11 cellular contexts compared by ENCODE assay signal in the genomic region with DNA sequence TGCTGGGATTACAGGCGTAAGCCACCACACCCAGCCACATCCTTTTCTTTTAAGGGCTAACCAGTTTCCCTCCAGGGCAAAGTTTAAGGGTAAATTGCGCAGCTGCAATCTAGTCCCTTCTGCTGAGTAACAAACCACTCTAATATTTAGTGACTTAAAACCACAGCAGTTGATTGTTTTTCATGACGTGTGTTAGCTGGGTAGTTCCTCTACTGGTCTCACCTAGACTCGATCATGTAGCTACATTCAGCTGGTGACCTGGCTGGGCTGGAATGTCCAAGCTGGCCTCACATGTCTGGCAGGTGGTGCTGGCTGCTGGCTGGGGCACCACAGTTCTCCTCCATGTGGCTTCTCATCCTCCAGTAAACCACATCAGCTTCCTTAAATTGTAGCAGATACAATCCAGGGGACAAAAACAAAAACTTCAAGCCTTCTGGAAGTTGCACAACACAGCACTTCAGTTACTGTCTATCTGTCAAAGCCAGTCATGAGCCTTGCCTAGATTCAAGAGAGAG.
A peak's percentile ranks its signal among the peaks of the same experiment; 100 is the strongest.
DNase-seq lines count a peak whose midpoint lies in the region; ATAC-seq and TF ChIP-seq lines count a peak whose summit lies in the region.
"Had no signal": no experiment of that assay in that cellular context is flagged by ENCODE, and none has a peak within 500 bp of the region (broad histone marks: within the 10 kb centered on the region; RNA-seq: fewer than 3 reads in every experiment).

No MANE protein-coding gene starts in this region.

- no peak for TF ChIP-seq CTCF in NB4 (IDR thresholded peaks at IDR 0.05; ENCODE audit: low read depth, low read length)

- DNase-seq in Daoy (ENCODE audit: low read depth) (peak; percentile 46), NB4 (ENCODE audit: low read depth) (peak; percentile 81), myocyte (ENCODE audit: low read depth) (peak; percentile 95), NCI-H2171 (lab: John Stamatoyannopoulos, UW) (no peak), putamen (ENCODE audit: low spot score) (no peak)
- DNase-seq: left colon, Peyer's patch had no signal

- peak overlapping the region; percentile 57 for H3K27ac ChIP-seq in cingulate gyrus (ENCODE audit: low read depth, low read length)

- no peak for TF ChIP-seq POLR2A in NB4 (IDR thresholded peaks at IDR 0.05; ENCODE audit: extremely low read depth, insufficient read length)

- no peak overlapping the region for H3K4me3 ChIP-seq in NB4 (ENCODE audit: low read depth, low read length)
- H3K4me3 ChIP-seq: HAP-1, Peyer's patch had no signal

- ATAC-seq in GM18858 (IDR thresholded peaks at IDR 0.05; ENCODE audit: unreplicated experiment): no peak
- no peak for ATAC-seq in GM18520 (IDR thresholded peaks at IDR 0.05; ENCODE audit: unreplicated experiment)
- ATAC-seq: left colon had no signal

Comparison
In these comparisons a context has a peak if more than half of its experiments do, and no peak if none do; other contexts are left out.
1. DNase-seq: peak in Daoy (single experiment), NB4 (single experiment) and myocyte (single experiment); none in NCI-H2171 (single experiment) and putamen (single experiment).